Comparison of ENCODE assay signal across 9 cellular contexts in the genomic region with DNA sequence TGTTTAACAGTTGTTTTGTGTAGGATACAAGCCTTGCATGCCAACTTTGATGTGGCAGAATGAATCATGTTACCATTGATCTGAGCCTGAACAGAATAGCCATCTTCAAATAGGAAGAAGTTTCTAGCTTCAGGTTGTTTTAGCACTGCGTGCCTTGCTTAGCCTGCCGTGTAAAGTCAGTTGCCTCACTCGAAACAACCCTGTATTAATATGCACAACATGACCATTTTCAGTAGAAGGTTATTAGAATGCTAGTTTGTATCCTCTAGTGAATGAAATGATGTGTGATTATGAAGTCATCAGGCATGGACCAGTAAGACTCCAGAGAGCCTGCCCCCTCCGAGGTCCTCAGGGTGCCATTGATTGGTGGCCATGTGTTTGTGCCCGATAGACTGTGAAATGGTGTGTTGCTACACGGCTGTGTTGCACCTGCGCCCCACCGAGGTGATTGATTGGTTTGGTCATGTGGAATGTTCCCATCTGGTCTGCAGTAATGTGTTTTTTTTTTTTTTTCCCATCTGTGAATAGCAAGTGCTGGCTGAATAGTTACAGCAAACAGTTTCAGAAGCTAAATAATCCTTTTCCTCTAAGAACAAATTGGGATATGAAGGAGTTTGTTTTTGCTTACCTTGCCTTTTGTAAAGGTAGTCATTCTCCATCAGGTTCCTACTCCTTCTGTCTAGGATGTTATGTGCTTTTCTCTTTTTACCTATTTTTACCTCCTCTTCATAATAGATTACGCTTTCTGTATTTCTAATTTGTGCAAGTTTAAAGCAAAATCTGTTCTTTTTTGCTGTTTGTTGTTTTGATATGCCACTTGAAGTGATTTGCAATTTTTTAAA.
A peak's percentile ranks its signal among the peaks of the same experiment; 100 is the strongest.
DNase-seq lines count a peak whose midpoint lies in the region; ATAC-seq and TF ChIP-seq lines count a peak whose summit lies in the region.
"Had no signal": no experiment of that assay in that cellular context is flagged by ENCODE, and none has a peak within 500 bp of the region (broad histone marks: within the 10 kb centered on the region; RNA-seq: fewer than 3 reads in every experiment).

No MANE protein-coding gene starts in this region.

- H3K4me1 ChIP-seq in MM.1S (ENCODE audit: low read length) (peaks cover 17% of the 10 kb centered on the region), osteoblast (ENCODE audit: insufficient read depth, low read length) (peaks cover 6% of the 10 kb centered on the region)

- H3K36me3 ChIP-seq in MM.1S (replicated peaks; ENCODE audit: insufficient read depth, low read length) = no peaks in the 10 kb centered on the region
- H3K36me3 ChIP-seq in osteoblast (ENCODE audit: insufficient read depth, low read length) = no peaks in the 10 kb centered on the region
- H3K36me3 ChIP-seq: HAP-1 had no signal

- H3K4me3 ChIP-seq in dorsolateral prefrontal cortex (peak overlapping the region in 38 of 59 donors; percentile 2 to 49 (median 26)), MM.1S (ENCODE audit: low read length) (no peak overlapping the region), osteoblast (ENCODE audit: insufficient read depth, low read length) (no peak overlapping the region)
- H3K4me3 ChIP-seq: HAP-1 had no signal

- no peaks in the 10 kb centered on the region for H4K20me1 ChIP-seq in MM.1S (ENCODE audit: insufficient read depth, low read length)
- peaks cover 4% of the 10 kb centered on the region for H4K20me1 ChIP-seq in osteoblast (ENCODE audit: insufficient read depth, low read length)

- H3K9ac ChIP-seq in MM.1S (ENCODE audit: low read length) = no peak overlapping the region

- ATAC-seq in sciatic nerve = peak; percentile 29

- H3K9me3 ChIP-seq in MM.1S (replicated peaks; ENCODE audit: insufficient read depth, low read length) = no peaks in the 10 kb centered on the region
- no peaks in the 10 kb centered on the region for H3K9me3 ChIP-seq in osteoblast (ENCODE audit: low read depth, low read length)
- H3K9me3 ChIP-seq: HAP-1 had no signal

- H3F3A ChIP-seq in MM.1S (ENCODE audit: insufficient read depth, low read length) = no peaks in the 10 kb centered on the region; the same call in 1 of the 2 replicates

- intact Hi-C loops in dorsolateral prefrontal cortex (cut with DNase I) = loop anchor here (10.0 kb wide), 2 partner anchors 219 to 639 kb away; a partner anchor contains a TSS
- intact Hi-C loops in sciatic nerve (cut with DNase I) = no loop called here

- H3K4me2 ChIP-seq in MM.1S (ENCODE audit: low read depth, low read length) (no peak overlapping the region), osteoblast (ENCODE audit: insufficient read depth, low read length) (no peak overlapping the region)

- H3K27me3 ChIP-seq in dorsolateral prefrontal cortex (no peaks in the 10 kb centered on the region), MM.1S (replicated peaks; ENCODE audit: insufficient read depth, low read length) (no peaks in the 10 kb centered on the region), osteoblast (ENCODE audit: insufficient read depth, low read length) (no peaks in the 10 kb centered on the region)

- DNase-seq in activated CD4-positive, alpha-beta T cell treated with anti-CD3 and anti-CD28 coated beads for 48 hours = peak; percentile 5
- DNase-seq in activated CD4-positive, alpha-beta T cell treated with anti-CD3 and anti-CD28 coated beads, Interleukin-2, amount 50 U/mL, for 4 hours = no peak
- peak; percentile 48 for DNase-seq in NCI-H510A treated with DMSO at 0.1 percent for 48 hours (lab: John Stamatoyannopoulos, UW)
- DNase-seq in dorsolateral prefrontal cortex = peak in 9 of 10 donors; percentile 25 to 89 (median 54)
- no peak for DNase-seq in sciatic nerve (ENCODE audit: low spot score)
- no peak for DNase-seq in MM.1S
- no peak for DNase-seq in NCI-H187 treated with DMSO at 0.1 percent for 48 hours (lab: John Stamatoyannopoulos, UW)
- no peak for DNase-seq in osteoblast (ENCODE audit: insufficient read length, low spot score, missing footprints)

- no peak overlapping the region for H2AFZ ChIP-seq in MM.1S (ENCODE audit: low read length)
- H2AFZ ChIP-seq in osteoblast (ENCODE audit: low read length) = no peak overlapping the region

- H3K27ac ChIP-seq in dorsolateral prefrontal cortex (peak overlapping the region in 56 of 59 donors; percentile 2 to 83 (median 60)), MM.1S (ENCODE audit: low read length) (no peak overlapping the region), osteoblast (ENCODE audit: low read depth, low read length) (no peak overlapping the region)

- H3K9me2 ChIP-seq in MM.1S (replicated peaks; ENCODE audit: insufficient read depth, low read length) = no peaks in the 10 kb centered on the region

- no peak for TF ChIP-seq CTCF in dorsolateral prefrontal cortex (IDR thresholded peaks at IDR 0.05 in 54 of 56, conservative IDR thresholded peaks at IDR 0.05 in 2 of 56; ENCODE audit: low read depth in 1 of 56, partially characterized antibody in 56 of 56)
- no peak for TF ChIP-seq CTCF in MM.1S (IDR thresholded peaks at IDR 0.05; ENCODE audit: low read length)
- TF ChIP-seq CTCF in osteoblast (IDR thresholded peaks at IDR 0.05; ENCODE audit: extremely low read depth, low read depth, low read length) = no peak

- H3K79me2 ChIP-seq in MM.1S (ENCODE audit: low read length) (no peaks in the 10 kb centered on the region), osteoblast (ENCODE audit: insufficient read depth, low read length) (peaks cover 24% of the 10 kb centered on the region)

Comparison
In these comparisons a context has a peak if more than half of its experiments do, and no peak if none do; other contexts are left out.
1. DNase-seq: peak in activated CD4-positive, alpha-beta T cell treated with anti-CD3 and anti-CD28 coated beads for 48 hours (single experiment), NCI-H510A treated with DMSO at 0.1 percent for 48 hours (single experiment) and dorsolateral prefrontal cortex (9 of 10); none in activated CD4-positive, alpha-beta T cell treated with anti-CD3 and anti-CD28 coated beads, Interleukin-2, amount 50 U/mL, for 4 hours (0 of 2), sciatic nerve (single experiment), MM.1S (single experiment), NCI-H187 treated with DMSO at 0.1 percent for 48 hours (single experiment) and osteoblast (single experiment).
2. H3K27ac ChIP-seq: peak in dorsolateral prefrontal cortex (56 of 59); none in MM.1S (single experiment) and osteoblast (single experiment).
3. H3K4me3 ChIP-seq: peak in dorsolateral prefrontal cortex (38 of 59); none in MM.1S (single experiment) and osteoblast (single experiment).